ENCODE assay signal across 26 cellular contexts in genomic region chr2:198203306-198203705, GRCh38.
DNase-seq lines count a peak whose midpoint lies in the region; TF ChIP-seq lines count a peak whose summit lies in the region.
"Had no signal": no experiment of that assay in that cellular context is flagged by ENCODE, and none has a peak within 500 bp of the region (broad histone marks: within the 10 kb centered on the region; RNA-seq: fewer than 3 reads in every experiment).

No MANE protein-coding gene starts in this region.

- no TSS peak for BruUV-seq in A673 (replicated peaks; lab: Mats Ljungman, UMichigan)

- WGBS in prostate gland, result 19% methylated on average over 3 of the region's 3 CpGs

- peaks cover 8% of the 10 kb centered on the region for H3K27me3 Mint-ChIP-seq in type B pancreatic cell
- H3K27me3 Mint-ChIP-seq: memory B cell; stimulated activated naive CD8-positive, alpha-beta T cell treated with anti-CD3 and anti-CD28 coated beads, Interleukin-15, Interleukin-2, amounts not matched to agents 100 ng/mL and 50 ng/mL, for 24 hours had no signal

- no peaks in the 10 kb centered on the region for H3K4me1 Mint-ChIP-seq in type B pancreatic cell (ENCODE audit: unreplicated experiment)
- H3K4me1 Mint-ChIP-seq: activated CD4-positive, alpha-beta T cell treated with anti-CD3 and anti-CD28 coated beads, Interleukin-2, amount 10 ng/mL, durations not matched to agents 7 days and 5 days; activated CD8-positive, alpha-beta memory T cell treated with anti-CD3 and anti-CD28 coated beads, Interleukin-2, amount 10 ng/mL, durations not matched to agents 7 days and 5 days; CD8-positive, alpha-beta memory T cell; memory B cell had no signal

- H3K27me3 ChIP-seq in A673 (replicated peaks; ENCODE audit: insufficient read depth, low read depth, low read length, poor library complexity), result no peaks in the 10 kb centered on the region
- H3K27me3 ChIP-seq in prostate gland (replicated peaks; ENCODE audit: insufficient read depth), result no peaks in the 10 kb centered on the region
- H3K27me3 ChIP-seq: right lobe of liver, upper lobe of right lung had no signal

- CTCF ChIA-PET in A673 (lab: Charles Lee), result no interaction called here

- H3K9me3 Mint-ChIP-seq in type B pancreatic cell, result no peaks in the 10 kb centered on the region
- H3K9me3 Mint-ChIP-seq: activated CD4-positive, alpha-beta T cell treated with anti-CD3 and anti-CD28 coated beads, Interleukin-2, amount 10 ng/mL, durations not matched to agents 7 days and 5 days; CD8-positive, alpha-beta memory T cell; stimulated activated naive CD8-positive, alpha-beta T cell treated with anti-CD3 and anti-CD28 coated beads, Interleukin-15, Interleukin-2, amounts not matched to agents 100 ng/mL and 50 ng/mL, for 24 hours; T-helper 2 cell treated with Interferon-gamma antibody and Interleukin-4, amounts not matched to agents 5 μg/mL and 100 μg/mL, for 36 hours had no signal

- no peak overlapping the region for H3K27ac Mint-ChIP-seq in type B pancreatic cell
- H3K27ac Mint-ChIP-seq: activated CD4-positive, alpha-beta T cell treated with anti-CD3 and anti-CD28 coated beads, Interleukin-2, amount 10 ng/mL, durations not matched to agents 7 days and 5 days; activated CD8-positive, alpha-beta memory T cell treated with anti-CD3 and anti-CD28 coated beads, Interleukin-2, amount 10 ng/mL, durations not matched to agents 7 days and 5 days; activated naive CD4-positive, alpha-beta T cell treated with anti-CD3 and anti-CD28 coated beads for 36 hours; activated T-cell treated with anti-CD3 and anti-CD28 coated beads, Interleukin-2, amount 50 U/mL, for 72 hours; CD8-positive, alpha-beta memory T cell; memory B cell; stimulated activated naive CD8-positive, alpha-beta T cell treated with anti-CD3 and anti-CD28 coated beads, Interleukin-15, Interleukin-2, amounts not matched to agents 100 ng/mL and 50 ng/mL, for 24 hours; T-helper 2 cell treated with Interferon-gamma antibody and Interleukin-4, amounts not matched to agents 5 μg/mL and 100 μg/mL, for 36 hours had no signal

- H3K4me3 Mint-ChIP-seq in type B pancreatic cell, result no peak overlapping the region
- H3K4me3 Mint-ChIP-seq: activated CD4-positive, alpha-beta T cell treated with anti-CD3 and anti-CD28 coated beads, Interleukin-2, amount 10 ng/mL, durations not matched to agents 7 days and 5 days; activated CD8-positive, alpha-beta memory T cell treated with anti-CD3 and anti-CD28 coated beads, Interleukin-2, amount 10 ng/mL, durations not matched to agents 7 days and 5 days; activated naive CD4-positive, alpha-beta T cell treated with anti-CD3 and anti-CD28 coated beads for 36 hours; activated T-cell treated with anti-CD3 and anti-CD28 coated beads, Interleukin-2, amount 50 U/mL, for 72 hours; CD8-positive, alpha-beta memory T cell; memory B cell; stimulated activated naive CD8-positive, alpha-beta T cell treated with anti-CD3 and anti-CD28 coated beads, Interleukin-15, Interleukin-2, amounts not matched to agents 100 ng/mL and 50 ng/mL, for 24 hours; T-helper 2 cell treated with Interferon-gamma antibody and Interleukin-4, amounts not matched to agents 5 μg/mL and 100 μg/mL, for 36 hours had no signal

- H3K4me1 ChIP-seq in A673 (ENCODE audit: insufficient read depth, low read length, poor library complexity, severe bottlenecking) (no peaks in the 10 kb centered on the region), prostate gland (replicated peaks) (no peaks in the 10 kb centered on the region)
- H3K4me1 ChIP-seq: right lobe of liver, upper lobe of right lung had no signal

- DNase-seq in A673 (ENCODE audit: low spot score) (peak; percentile 9), OCI-M1 (lab: John Stamatoyannopoulos, UW) (peak; percentile 34), epithelial cell of prostate (ENCODE audit: low read depth, low spot score) (peak; percentile 3), occipital lobe (lab: John Stamatoyannopoulos, UW) (peak; percentile 0), prostate gland (ENCODE audit: low spot score) (no peak), NCI-H69 (lab: John Stamatoyannopoulos, UW) (no peak), type B pancreatic cell (ENCODE audit: extremely low spot score, unreplicated experiment) (no peak)
- DNase-seq in activated naive CD4-positive, alpha-beta T cell treated with anti-CD3 and anti-CD28 coated beads, Interleukin-2, amount 50 U/mL, for 16 hours, result no peak
- DNase-seq: activated CD4-positive, alpha-beta T cell treated with anti-CD3 and anti-CD28 coated beads, Interleukin-2, amount 10 ng/mL, durations not matched to agents 7 days and 5 days; activated CD8-positive, alpha-beta memory T cell treated with anti-CD3 and anti-CD28 coated beads, Interleukin-2, amount 10 ng/mL, durations not matched to agents 7 days and 5 days; activated naive CD4-positive, alpha-beta T cell treated with anti-CD3 and anti-CD28 coated beads for 36 hours; activated T-cell treated with anti-CD3 and anti-CD28 coated beads, Interleukin-2, amount 50 U/mL, for 72 hours; CD8-positive, alpha-beta memory T cell; central memory CD4-positive, alpha-beta T cell; dermis blood vessel endothelial cell; DMS53; GF-D8; GOT3; KBM-7; NCI-H748 treated with DMSO at 0.1 percent for 48 hours; right lobe of liver; upper lobe of right lung; WERI-Rb-1 had no signal

- TF ChIP-seq CTCF in A673 (conservative IDR thresholded peaks at IDR 0.05; ENCODE audit: low read depth, low read length) (no peak), prostate gland (IDR thresholded peaks at IDR 0.05) (no peak), type B pancreatic cell (conservative IDR thresholded peaks at IDR 0.05) (no peak)

- no peak overlapping the region for H3K27ac ChIP-seq in A673 (ENCODE audit: low read depth, low read length, poor library complexity, severe bottlenecking)
- no peak overlapping the region for H3K27ac ChIP-seq in epithelial cell of prostate
- no peak overlapping the region for H3K27ac ChIP-seq in prostate gland
- H3K27ac ChIP-seq: right lobe of liver, upper lobe of right lung, WERI-Rb-1 had no signal

- H3K9me3 ChIP-seq in A673 (ENCODE audit: low read depth, low read length, poor library complexity, severe bottlenecking) (no peaks in the 10 kb centered on the region), prostate gland (no peaks in the 10 kb centered on the region)
- H3K9me3 ChIP-seq: right lobe of liver, upper lobe of right lung had no signal

- H3K4me3 ChIP-seq in A673 (ENCODE audit: low read depth, low read length, poor library complexity, severe bottlenecking) (no peak overlapping the region), prostate gland (no peak overlapping the region)
- H3K4me3 ChIP-seq: right lobe of liver, upper lobe of right lung had no signal

- no peaks in the 10 kb centered on the region for H3K36me3 ChIP-seq in A673 (ENCODE audit: insufficient read depth, low read length, poor library complexity, severe bottlenecking)
- H3K36me3 ChIP-seq in prostate gland, result no peaks in the 10 kb centered on the region
- H3K36me3 ChIP-seq: right lobe of liver, upper lobe of right lung, WERI-Rb-1 had no signal

- no peaks in the 10 kb centered on the region for H3K36me3 Mint-ChIP-seq in type B pancreatic cell
- H3K36me3 Mint-ChIP-seq: activated CD8-positive, alpha-beta memory T cell treated with anti-CD3 and anti-CD28 coated beads, Interleukin-2, amount 10 ng/mL, durations not matched to agents 7 days and 5 days; CD8-positive, alpha-beta memory T cell; memory B cell had no signal

- no peak for TF ChIP-seq POLR2A in prostate gland (IDR thresholded peaks at IDR 0.05)

- POLR2A ChIA-PET in A673 (lab: Charles Lee; ENCODE audit: low non-redundant PET), result no interaction called here

- intact Hi-C loops in A673 (cut with micrococcal nuclease; ENCODE audit: unreplicated experiment), result no loop called here
- intact Hi-C loops in prostate gland (cut with DNase I), result no loop called here

Comparison
In these comparisons a context has a peak if more than half of its experiments do, and no peak if none do; other contexts are left out.
1. DNase-seq: peak in A673 (single experiment), OCI-M1 (single experiment), epithelial cell of prostate (single experiment) and occipital lobe (single experiment); none in prostate gland (single experiment), NCI-H69 (single experiment), activated naive CD4-positive, alpha-beta T cell treated with anti-CD3 and anti-CD28 coated beads, Interleukin-2, amount 50 U/mL, for 16 hours (single experiment) and type B pancreatic cell (single experiment).